15 cellular contexts compared by ENCODE assay signal in the genomic region with DNA sequence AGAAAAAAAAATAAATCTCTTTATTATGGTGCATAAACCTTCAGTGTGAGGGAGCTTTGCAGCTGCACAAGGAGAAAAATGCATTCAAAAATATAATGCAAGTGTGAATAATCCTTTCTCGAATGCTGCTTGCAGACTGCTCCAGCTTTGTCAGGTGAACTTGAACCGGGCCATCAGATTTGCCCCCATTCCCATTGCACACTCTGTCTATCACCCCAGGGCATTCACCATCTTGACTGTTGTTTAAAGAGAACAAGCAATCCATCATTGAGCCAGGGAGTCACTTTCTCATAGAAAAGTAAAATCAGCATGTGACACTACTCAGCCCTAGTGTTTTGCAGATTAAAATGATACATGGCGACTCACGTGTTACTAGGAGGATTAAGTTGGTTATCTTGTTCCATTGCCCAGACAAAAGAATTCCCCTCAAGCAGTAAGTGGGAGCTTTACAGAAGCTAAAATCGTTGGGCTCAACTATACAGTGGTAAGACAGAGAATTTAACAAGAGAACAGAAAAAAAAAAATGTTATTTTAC.
DNase-seq lines count a peak whose midpoint lies in the region; ATAC-seq, FAIRE-seq and TF ChIP-seq lines count a peak whose summit lies in the region.
"Had no signal": no experiment of that assay in that cellular context is flagged by ENCODE, and none has a peak within 500 bp of the region (broad histone marks: within the 10 kb centered on the region; RNA-seq: fewer than 3 reads in every experiment).

No MANE protein-coding gene starts in this region.

- no peaks in the 10 kb centered on the region for H4K20me1 ChIP-seq in mammary epithelial cell (ENCODE audit: insufficient read depth, low read length)

- in situ Hi-C loops in mammary epithelial cell (cut with MboI; ENCODE audit: low sequenced_read_pairs in 2 of 2) = no loop called here

- no peak for FAIRE-seq in GM12892 (lab: Jason Lieb, UNC)

- H3K9me3 ChIP-seq in mammary epithelial cell (replicated peaks; ENCODE audit: insufficient read depth, low read length) = peaks cover 4% of the 10 kb centered on the region

- TF ChIP-seq POLR2A in GM12892 (IDR thresholded peaks at IDR 0.05; ENCODE audit: low read depth, low read length) = no peak

- no peak overlapping the region for H3K4me3 ChIP-seq in mammary epithelial cell (replicated peaks in 1 of 3; ENCODE audit: insufficient read depth in 1 of 3, low read depth in 2 of 3, low read length in 3 of 3)

- intact Hi-C loops in mammary epithelial cell (cut with micrococcal nuclease) = no loop called here

- dilution Hi-C loops in mammary epithelial cell (cut with HindIII; ENCODE audit: low sequenced_read_pairs) = no loop called here

- peak in 2 of 3 experiments; percentile 15 to 69 for DNase-seq in NCI-H1417 (lab: John Stamatoyannopoulos, UW)
- no peak for DNase-seq in NCI-H1417 treated with DMSO at 0.1 percent for 48 hours (lab: John Stamatoyannopoulos, UW)
- DNase-seq in NCI-H526 (lab: John Stamatoyannopoulos, UW) = peak; percentile 59 to 78
- DNase-seq in mammary epithelial cell = peak; percentile 52
- DNase-seq in renal cortical epithelial cell (ENCODE audit: low read depth) = peak; percentile 6
- no peak for DNase-seq in mesenteric fat pad (ENCODE audit: low spot score)
- DNase-seq in GM12892 (ENCODE audit: insufficient read length) = no peak
- DNase-seq: CD8-positive, alpha-beta T cell; GDM1; MM.1S; NCI-H2107; NK-92 treated with Interleukin-12 subunit alpha and Interleukin-12 subunit beta, amount 100 ng/mL, for 24 hours; WERI-Rb-1 had no signal

- CTCF ChIA-PET in mammary epithelial cell (lab: Charles Lee; ENCODE audit: low non-redundant PET) = interaction anchor here (0.6 kb wide), 1 partner anchor 234 kb away, joined by 5 read pairs; no protein-coding TSS in a partner anchor

- H3K4me2 ChIP-seq in mammary epithelial cell (ENCODE audit: insufficient read depth, low read depth, low read length) = no peak overlapping the region

- H3K79me2 ChIP-seq in mammary epithelial cell (ENCODE audit: insufficient read depth, low read length) = no peaks in the 10 kb centered on the region

- no peak overlapping the region for H3K27ac ChIP-seq in mammary epithelial cell (ENCODE audit: insufficient read depth, low read depth, low read length)
- H3K27ac ChIP-seq: 22Rv1, WERI-Rb-1 had no signal

- WGBS in mammary epithelial cell (ENCODE audit: low coverage, missing lambda C conversion rate) = 52% methylated on average over 5 of the region's 5 CpGs

- no peaks in the 10 kb centered on the region for H3K27me3 ChIP-seq in mammary epithelial cell (ENCODE audit: insufficient read depth, low read length)

- no peaks in the 10 kb centered on the region for H3K36me3 ChIP-seq in mammary epithelial cell (ENCODE audit: insufficient read depth, low read length)
- H3K36me3 ChIP-seq: WERI-Rb-1 had no signal

- TF ChIP-seq CTCF in mammary epithelial cell (conservative IDR thresholded peaks at IDR 0.05 in 1 of 2, IDR thresholded peaks at IDR 0.05 in 1 of 2; ENCODE audit: extremely low read depth in 1 of 2, insufficient read depth in 1 of 2, low read depth in 1 of 2, low read length in 2 of 2) = no peak

- BruUV-seq in mammary epithelial cell (replicated peaks; lab: Mats Ljungman, UMichigan) = no TSS peak

- peaks cover 4% of the 10 kb centered on the region for H3K4me1 ChIP-seq in mammary epithelial cell (ENCODE audit: insufficient read depth, low read length)

- H2AFZ ChIP-seq in mammary epithelial cell (ENCODE audit: low read depth, low read length) = no peak overlapping the region

- no peak for ATAC-seq in HG03159 (IDR thresholded peaks at IDR 0.05; ENCODE audit: unreplicated experiment)
- ATAC-seq: CD8-positive, alpha-beta T cell had no signal

- H3K9ac ChIP-seq in mammary epithelial cell (ENCODE audit: insufficient read depth, low read length) = no peak overlapping the region

Comparison
In these comparisons a context has a peak if more than half of its experiments do, and no peak if none do; other contexts are left out.
1. DNase-seq: peak in NCI-H1417 (2 of 3), NCI-H526 (2 of 2), mammary epithelial cell (single experiment) and renal cortical epithelial cell (single experiment); none in NCI-H1417 treated with DMSO at 0.1 percent for 48 hours (single experiment), mesenteric fat pad (single experiment) and GM12892 (single experiment).